2 cellular contexts compared by ENCODE assay signal in the genomic region with DNA sequence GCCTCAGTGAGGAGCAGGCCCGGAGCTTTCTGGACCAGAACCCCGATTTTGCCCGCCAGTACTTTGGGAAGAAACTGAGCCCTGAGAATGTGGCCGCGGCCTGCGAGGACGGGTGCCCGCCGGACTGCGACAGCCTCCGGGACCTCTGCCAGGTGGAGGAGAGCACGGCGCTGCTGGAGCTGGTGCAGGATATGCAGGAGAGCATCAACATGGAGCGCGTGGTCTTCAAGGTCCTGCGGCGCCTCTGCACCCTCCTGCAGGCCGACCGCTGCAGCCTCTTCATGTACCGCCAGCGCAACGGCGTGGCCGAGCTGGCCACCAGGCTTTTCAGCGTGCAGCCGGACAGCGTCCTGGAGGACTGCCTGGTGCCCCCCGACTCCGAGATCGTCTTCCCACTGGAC.
TF ChIP-seq lines count a peak whose summit lies in the region.

No MANE protein-coding gene starts in this region.

TF ChIP-seq in GM23338, 12 proteins besides CTCF, POLR2A, EP300 and RAD21 (continues in another document):
- TF ChIP-seq, protein P1, sequence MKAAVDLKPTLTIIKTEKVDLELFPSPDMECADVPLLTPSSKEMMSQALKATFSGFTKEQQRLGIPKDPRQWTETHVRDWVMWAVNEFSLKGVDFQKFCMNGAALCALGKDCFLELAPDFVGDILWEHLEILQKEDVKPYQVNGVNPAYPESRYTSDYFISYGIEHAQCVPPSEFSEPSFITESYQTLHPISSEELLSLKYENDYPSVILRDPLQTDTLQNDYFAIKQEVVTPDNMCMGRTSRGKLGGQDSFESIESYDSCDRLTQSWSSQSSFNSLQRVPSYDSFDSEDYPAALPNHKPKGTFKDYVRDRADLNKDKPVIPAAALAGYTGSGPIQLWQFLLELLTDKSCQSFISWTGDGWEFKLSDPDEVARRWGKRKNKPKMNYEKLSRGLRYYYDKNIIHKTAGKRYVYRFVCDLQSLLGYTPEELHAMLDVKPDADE (IDR thresholded peaks at IDR 0.05): no peak
- TF ChIP-seq EZH2phosphoT487 (IDR thresholded peaks at IDR 0.05; ENCODE audit: unreplicated experiment) (no peak), POLR2AphosphoS5 (IDR thresholded peaks at IDR 0.05; ENCODE audit: low read depth) (no peak), ZNF331 (CRISPR knock-in tag; IDR thresholded peaks at IDR 0.05; ENCODE audit: low read depth) (no peak), ZNF114 (CRISPR knock-in tag; IDR thresholded peaks at IDR 0.05) (no peak), REST (IDR thresholded peaks at IDR 0.05; ENCODE audit: unreplicated experiment) (no peak), STAT1 (IDR thresholded peaks at IDR 0.05; ENCODE audit: unreplicated experiment) (no peak), NANOG (IDR thresholded peaks at IDR 0.05; ENCODE audit: borderline replicate concordance) (no peak), JUNB (IDR thresholded peaks at IDR 0.05; ENCODE audit: unreplicated experiment) (no peak), CREB1 (CRISPR knock-in tag; IDR thresholded peaks at IDR 0.05; ENCODE audit: low read depth) (no peak)

TF ChIP-seq in WTC11, 78 proteins besides CTCF, POLR2A, EP300 and RAD21 (continued from another document):
- TF ChIP-seq AR (CRISPR knock-in tag; IDR thresholded peaks at IDR 0.05): no peak
- TF ChIP-seq, protein P2, sequence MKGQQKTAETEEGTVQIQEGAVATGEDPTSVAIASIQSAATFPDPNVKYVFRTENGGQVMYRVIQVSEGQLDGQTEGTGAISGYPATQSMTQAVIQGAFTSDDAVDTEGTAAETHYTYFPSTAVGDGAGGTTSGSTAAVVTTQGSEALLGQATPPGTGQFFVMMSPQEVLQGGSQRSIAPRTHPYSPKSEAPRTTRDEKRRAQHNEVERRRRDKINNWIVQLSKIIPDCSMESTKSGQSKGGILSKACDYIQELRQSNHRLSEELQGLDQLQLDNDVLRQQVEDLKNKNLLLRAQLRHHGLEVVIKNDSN (CRISPR knock-in tag; IDR thresholded peaks at IDR 0.05): no peak
